8 cellular contexts compared by ENCODE assay signal in the genomic region with DNA sequence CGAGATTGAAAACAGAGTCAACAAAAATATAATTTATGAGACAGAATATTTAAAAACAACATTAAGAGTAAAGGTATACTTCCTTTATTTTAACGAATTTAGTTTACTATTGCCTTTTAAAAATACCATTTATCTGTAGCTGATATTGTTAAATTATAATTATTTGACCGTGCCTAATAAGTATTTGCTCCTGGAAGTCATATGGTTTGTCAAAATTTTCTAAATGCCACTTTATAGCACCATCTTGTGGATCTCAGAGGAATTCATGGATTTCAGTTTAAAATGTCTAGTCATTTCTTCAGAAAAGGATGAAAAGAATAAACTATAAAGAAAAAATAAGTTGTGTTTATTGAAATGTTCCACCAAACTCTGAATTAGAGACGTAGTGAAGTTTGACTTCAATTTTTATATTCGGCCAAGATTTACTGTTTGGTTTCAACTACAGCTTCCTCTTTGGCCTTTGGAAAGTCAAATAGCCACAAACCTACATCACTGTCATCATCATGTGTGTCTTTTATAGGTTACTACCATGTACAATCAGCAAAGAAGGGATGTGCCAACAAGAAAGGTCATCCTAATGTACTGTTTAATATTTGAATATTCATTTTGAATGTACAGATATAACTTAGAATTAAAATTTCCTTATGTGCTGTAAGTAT. TPM values are rescaled to one million over a fixed set of nuclear protein-coding genes. Genes with fewer than 3 reads are reported as not detected.
DNase-seq lines count a peak whose midpoint lies in the region; ATAC-seq and TF ChIP-seq lines count a peak whose summit lies in the region.

No MANE protein-coding gene starts in this region.

- peak overlapping the region; percentile 29 for H2AFZ ChIP-seq in HCT116 (ENCODE audit: low read depth, low read length, poor library complexity, severe bottlenecking)

- no peaks in the 10 kb centered on the region for H3K36me3 Mint-ChIP-seq in activated T-helper 17 cell treated with anti-CD3 and anti-CD28 coated beads, Interleukin-2, amount 50 U/mL, for 72 hours (ENCODE audit: low read depth)

- H4K20me1 ChIP-seq in HCT116 (ENCODE audit: insufficient read depth) = no peaks in the 10 kb centered on the region

- H3K9me3 ChIP-seq in HCT116 (ENCODE audit: control insufficient read depth in 1 of 2, insufficient read depth in 1 of 2, low read depth in 1 of 2, low read length in 2 of 2) (no peaks in the 10 kb centered on the region), RWPE2 (ENCODE audit: severe bottlenecking) (no peaks in the 10 kb centered on the region), thoracic aorta (no peaks in the 10 kb centered on the region)

- H3K9me3 Mint-ChIP-seq in activated T-helper 17 cell treated with anti-CD3 and anti-CD28 coated beads, Interleukin-2, amount 50 U/mL, for 72 hours = no peaks in the 10 kb centered on the region

- peaks cover 12% of the 10 kb centered on the region for H3K27me3 Mint-ChIP-seq in activated T-helper 17 cell treated with anti-CD3 and anti-CD28 coated beads, Interleukin-2, amount 50 U/mL, for 72 hours

- H3K4me1 ChIP-seq in HCT116 (ENCODE audit: control insufficient read depth in 1 of 2, insufficient read depth in 2 of 2, low read length in 2 of 2) (no peaks in the 10 kb centered on the region), RWPE2 (ENCODE audit: insufficient read depth, poor library complexity, severe bottlenecking) (no peaks in the 10 kb centered on the region), thoracic aorta (ENCODE audit: control insufficient read depth in 1 of 2, low read depth in 2 of 2) (no peaks in the 10 kb centered on the region)

- no peak overlapping the region for H3K9ac ChIP-seq in HCT116 (ENCODE audit: low read length)

- no peaks in the 10 kb centered on the region for H3K79me2 ChIP-seq in HCT116 (ENCODE audit: insufficient read depth, low read length)

- no peak overlapping the region for H3K4me2 ChIP-seq in HCT116 (ENCODE audit: low read length)

- H3K4me3 ChIP-seq in HCT116 (replicated peaks in 1 of 2; ENCODE audit: low read depth in 1 of 2, low read length in 2 of 2) = no peak overlapping the region
- H3K4me3 ChIP-seq in RWPE2 (ENCODE audit: severe bottlenecking) = no peak overlapping the region
- H3K4me3 ChIP-seq in fibroblast of villous mesenchyme (ENCODE audit: low read depth, low read length) = no peak overlapping the region
- no peak overlapping the region for H3K4me3 ChIP-seq in thoracic aorta

- no peak overlapping the region for H3K27ac ChIP-seq in HCT116 (ENCODE audit: low read depth, low read length)
- no peak overlapping the region for H3K27ac ChIP-seq in RWPE2 (ENCODE audit: poor library complexity, severe bottlenecking)
- H3K27ac ChIP-seq in thoracic aorta = no peak overlapping the region

- RAD21 ChIA-PET in HCT116 (lab: Charles Lee; ENCODE audit: low non-redundant PET in 1 of 2, low total read pairs in 2 of 2, uncharacterized antibody in 2 of 2, unreplicated experiment in 2 of 2) = no interaction called here

- H3K36me3 ChIP-seq in HCT116 (ENCODE audit: control insufficient read depth in 1 of 2, insufficient read depth in 2 of 2, low read length in 2 of 2) = no peaks in the 10 kb centered on the region
- H3K36me3 ChIP-seq in RWPE2 (ENCODE audit: low read depth) = no peaks in the 10 kb centered on the region
- no peaks in the 10 kb centered on the region for H3K36me3 ChIP-seq in thoracic aorta

- H3K27ac Mint-ChIP-seq in activated T-helper 17 cell treated with anti-CD3 and anti-CD28 coated beads, Interleukin-2, amount 50 U/mL, for 72 hours = no peak overlapping the region

- no peaks in the 10 kb centered on the region for H3K9me2 ChIP-seq in HCT116 (ENCODE audit: insufficient read depth)

- ATAC-seq in HCT116 (peak; percentile 61), RWPE2 (ENCODE audit: low read depth) (no peak), thoracic aorta (ENCODE audit: insufficient number of reproducible peaks, low FRiP score, low read depth) (no peak), HG03378 (IDR thresholded peaks at IDR 0.05; ENCODE audit: unreplicated experiment) (no peak), GM21529 (IDR thresholded peaks at IDR 0.05; ENCODE audit: unreplicated experiment) (no peak)
- no peak for ATAC-seq in activated T-helper 17 cell treated with anti-CD3 and anti-CD28 coated beads, Interleukin-2, amount 50 U/mL, for 72 hours (replicated peaks)

- H3K27me3 ChIP-seq in HCT116 (ENCODE audit: insufficient read depth, low read length) = no peaks in the 10 kb centered on the region
- H3K27me3 ChIP-seq in RWPE2 (ENCODE audit: insufficient read depth, poor library complexity, severe bottlenecking) = peaks cover 10% of the 10 kb centered on the region
- H3K27me3 ChIP-seq in thoracic aorta (replicated peaks; ENCODE audit: insufficient read depth) = no peaks in the 10 kb centered on the region

- TF ChIP-seq POLR2A in HCT116 (IDR thresholded peaks at IDR 0.05; ENCODE audit: borderline replicate concordance, extremely low read depth, insufficient read depth, insufficient read length) = no peak

- no peak overlapping the region for H3K4me3 Mint-ChIP-seq in activated T-helper 17 cell treated with anti-CD3 and anti-CD28 coated beads, Interleukin-2, amount 50 U/mL, for 72 hours

- CTCF ChIA-PET in HCT116 (lab: Charles Lee) = interaction anchor here (0.7 to 1.6 kb wide), 5 partner anchors 8 to 372 kb away, joined by 3 to 6 read pairs (median 5); no protein-coding TSS in a partner anchor

- intact Hi-C loops in HCT116 (cut with micrococcal nuclease) = loop anchor here (1.0 to 10.0 kb wide), 2 partner anchors 157 to 1546 kb away; no protein-coding TSS in a partner anchor

- TF ChIP-seq RAD21 in HCT116 (IDR thresholded peaks at IDR 0.05; ENCODE audit: low read depth) = peak; percentile 76

- H3K4me1 Mint-ChIP-seq in activated T-helper 17 cell treated with anti-CD3 and anti-CD28 coated beads, Interleukin-2, amount 50 U/mL, for 72 hours = no peaks in the 10 kb centered on the region

- DNase-seq in AG09319 (ENCODE audit: extremely low read depth, low read depth) = no peak
- DNase-seq in HCT116 (ENCODE audit: low read depth, low spot score) = peak; percentile 19
- DNase-seq in RWPE2 (ENCODE audit: low spot score) = no peak
- DNase-seq in fibroblast of villous mesenchyme (ENCODE audit: low read depth) = peak; percentile 39
- DNase-seq in thoracic aorta (ENCODE audit: low spot score) = no peak

- POLR2A ChIA-PET in HCT116 (lab: Charles Lee) = no interaction called here

- peak; percentile 64 for TF ChIP-seq CTCF in AG09319 (IDR thresholded peaks at IDR 0.05; ENCODE audit: low read depth, low read length)
- peak; percentile 54 to 70 (median 67); a peak in 5 of 6 replicates for TF ChIP-seq CTCF in HCT116 (IDR thresholded peaks at IDR 0.05 in 2 of 3, conservative IDR thresholded peaks at IDR 0.05 in 1 of 3; ENCODE audit: borderline replicate concordance in 1 of 3, insufficient read depth in 1 of 3, low read depth in 2 of 3, low read length in 2 of 3)
- TF ChIP-seq CTCF in RWPE2 (IDR thresholded peaks at IDR 0.05; ENCODE audit: poor library complexity, severe bottlenecking) = peak; percentile 75
- TF ChIP-seq CTCF in fibroblast of villous mesenchyme (IDR thresholded peaks at IDR 0.05; ENCODE audit: insufficient read depth, low read depth, low read length) = peak; percentile 53
- TF ChIP-seq CTCF in thoracic aorta (IDR thresholded peaks at IDR 0.05) = peak; percentile 24

- BruUV-seq in HCT116 (replicated peaks; lab: Mats Ljungman, UMichigan) = no TSS peak

TF ChIP-seq in HCT116, 20 proteins besides CTCF, POLR2A, EP300 and RAD21:
- TF ChIP-seq ZNF274 (IDR thresholded peaks at IDR 0.05; ENCODE audit: low read depth, low read length) (no peak), ELF1 (IDR thresholded peaks at IDR 0.05; ENCODE audit: borderline replicate concordance, low read depth) (no peak), YY1 (IDR thresholded peaks at IDR 0.05; ENCODE audit: extremely low read depth, insufficient replicate concordance, low read depth, low read length) (no peak), SRF (IDR thresholded peaks at IDR 0.05; ENCODE audit: low read depth) (no peak), CBX3 (IDR thresholded peaks at IDR 0.05; ENCODE audit: low read depth) (peak; percentile 37; the same call in 1 of the 2 replicates), CEBPB (IDR thresholded peaks at IDR 0.05; ENCODE audit: low read depth) (no peak)
- TF ChIP-seq, protein P1, sequence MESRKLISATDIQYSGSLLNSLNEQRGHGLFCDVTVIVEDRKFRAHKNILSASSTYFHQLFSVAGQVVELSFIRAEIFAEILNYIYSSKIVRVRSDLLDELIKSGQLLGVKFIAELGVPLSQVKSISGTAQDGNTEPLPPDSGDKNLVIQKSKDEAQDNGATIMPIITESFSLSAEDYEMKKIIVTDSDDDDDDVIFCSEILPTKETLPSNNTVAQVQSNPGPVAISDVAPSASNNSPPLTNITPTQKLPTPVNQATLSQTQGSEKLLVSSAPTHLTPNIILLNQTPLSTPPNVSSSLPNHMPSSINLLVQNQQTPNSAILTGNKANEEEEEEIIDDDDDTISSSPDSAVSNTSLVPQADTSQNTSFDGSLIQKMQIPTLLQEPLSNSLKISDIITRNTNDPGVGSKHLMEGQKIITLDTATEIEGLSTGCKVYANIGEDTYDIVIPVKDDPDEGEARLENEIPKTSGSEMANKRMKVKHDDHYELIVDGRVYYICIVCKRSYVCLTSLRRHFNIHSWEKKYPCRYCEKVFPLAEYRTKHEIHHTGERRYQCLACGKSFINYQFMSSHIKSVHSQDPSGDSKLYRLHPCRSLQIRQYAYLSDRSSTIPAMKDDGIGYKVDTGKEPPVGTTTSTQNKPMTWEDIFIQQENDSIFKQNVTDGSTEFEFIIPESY (IDR thresholded peaks at IDR 0.05; ENCODE audit: extremely low read depth, insufficient replicate concordance, low read length) = no peak

RNA-seq across cellular contexts. Expression of a gene that starts 10.3 kb away (rescaled TPM):
- 2.6 TPM for total RNA-seq in HCT116 (2021; ENCODE audit: unreplicated experiment)
- polyA plus RNA-seq in HCT116 (2012) = 0.57 and 1.2 TPM in 2 replicates
- 0.32 and 0.43 TPM in 2 replicates for total RNA-seq in fibroblast of villous mesenchyme
- 1 to 10 TPM in 1 of 2 donors, not detected in 1; 3.4 TPM for total RNA-seq in thoracic aorta
- total RNA-seq in activated T-helper 17 cell treated with anti-CD3 and anti-CD28 coated beads, Interleukin-2, amount 50 U/mL, for 72 hours = 1 to 10 TPM; 1.3 to 2.4 TPM

RNA-seq across cellular contexts. Expression of a gene that starts 49.8 kb away (rescaled TPM):
- 21.6 TPM for total RNA-seq in HCT116 (2021; ENCODE audit: unreplicated experiment)
- polyA plus RNA-seq in HCT116 (2012) = 4.4 and 5.9 TPM in 2 replicates
- total RNA-seq in fibroblast of villous mesenchyme = 9.7 and 16.4 TPM in 2 replicates
- 10 to 100 TPM; 10.8 to 16.7 TPM for total RNA-seq in thoracic aorta
- total RNA-seq in activated T-helper 17 cell treated with anti-CD3 and anti-CD28 coated beads, Interleukin-2, amount 50 U/mL, for 72 hours = 10 to 100 TPM; 16.3 to 19.8 TPM

Comparison
In these comparisons a context has a peak if more than half of its experiments do, and no peak if none do; other contexts are left out.
1. DNase-seq: peak in HCT116 (single experiment) and fibroblast of villous mesenchyme (single experiment); none in AG09319 (single experiment), RWPE2 (single experiment) and thoracic aorta (single experiment).
2. CTCF ChIP-seq: peak in every context shown above with its lines; median percentile 75 in RWPE2; 67 in HCT116; 64 in AG09319; 53 in fibroblast of villous mesenchyme; 24 in thoracic aorta.